In the genomic region with DNA sequence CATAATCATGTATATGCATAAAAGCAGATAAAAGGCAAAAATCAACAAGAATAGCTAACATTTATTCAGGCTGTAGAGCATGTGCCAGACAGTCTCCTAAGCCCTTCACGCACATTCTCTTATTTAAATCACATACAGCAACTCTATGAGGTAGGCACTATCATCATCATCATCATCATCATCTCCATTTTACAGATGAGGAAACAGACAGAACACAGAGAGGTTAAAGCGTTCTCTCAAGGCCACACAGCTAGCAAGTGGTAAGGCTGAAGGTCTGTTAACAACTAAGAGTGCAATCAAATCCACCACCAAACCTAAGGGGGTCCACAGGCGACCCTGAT, we compare ENCODE assay signal across 1 cellular context.
TF ChIP-seq lines count a peak whose summit lies in the region.

No MANE protein-coding gene starts in this region.

TF ChIP-seq in SK-N-SH, 30 proteins besides CTCF, POLR2A, EP300 and RAD21 (continued from another document):
- no peak for TF ChIP-seq PBX3 (IDR thresholded peaks at IDR 0.05)
- TF ChIP-seq RFX5 (IDR thresholded peaks at IDR 0.05; ENCODE audit: low read length) = no peak
- TF ChIP-seq GATA2 (CRISPR knock-in tag; IDR thresholded peaks at IDR 0.05) = no peak
- TF ChIP-seq RXRA (IDR thresholded peaks at IDR 0.05; ENCODE audit: borderline replicate concordance, low read depth) = no peak
- no peak for TF ChIP-seq ELF1 (IDR thresholded peaks at IDR 0.05)
